In the genomic region with DNA sequence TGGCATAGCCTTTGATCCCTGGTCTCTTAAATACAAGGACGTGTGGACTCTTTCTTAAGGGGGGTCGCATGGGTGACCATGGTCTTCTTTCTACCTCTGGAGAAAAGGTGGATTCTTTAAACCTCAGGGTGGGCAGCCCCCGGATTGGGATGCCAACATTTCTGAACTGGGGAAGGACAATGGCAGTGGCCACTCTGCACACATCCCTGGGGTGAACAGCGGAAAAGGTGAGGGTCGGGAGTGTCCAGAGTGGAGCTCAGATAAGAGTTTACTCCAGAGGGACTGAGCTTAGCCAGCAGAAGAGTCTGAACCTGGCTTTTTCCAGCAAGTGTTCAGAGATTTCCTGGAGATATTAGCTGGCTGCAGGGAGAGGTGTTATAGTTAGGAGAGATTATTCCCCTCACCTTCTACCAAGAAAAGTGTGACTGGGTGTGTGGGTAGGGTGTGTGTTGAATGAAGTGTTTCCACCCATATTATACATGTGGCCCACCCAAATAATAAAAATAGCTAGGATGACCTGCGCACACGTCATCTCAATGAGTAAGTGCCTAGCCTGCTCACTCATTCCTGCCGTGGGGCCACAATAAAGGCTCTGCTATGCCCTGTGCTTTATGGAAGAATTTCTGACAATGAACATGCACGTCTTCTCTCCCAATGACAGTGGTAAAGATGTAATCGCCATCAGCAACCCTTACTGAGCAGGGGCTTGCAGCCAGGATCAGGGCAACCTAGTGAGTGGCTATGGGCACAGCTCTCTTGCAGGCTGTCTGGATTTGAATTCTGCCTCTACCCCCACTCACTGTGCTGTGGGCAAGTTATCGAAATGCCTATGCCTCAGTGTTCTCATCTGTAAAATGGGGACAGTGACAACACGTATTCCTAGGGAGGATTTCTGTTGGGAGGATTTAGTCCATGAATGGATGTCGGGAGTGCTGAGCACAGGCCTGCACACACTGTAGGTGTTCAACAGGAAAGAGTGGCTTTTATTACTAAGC, we compare ENCODE assay signal across 18 cellular contexts.
A peak's percentile ranks its signal among the peaks of the same experiment; 100 is the strongest.
DNase-seq lines count a peak whose midpoint lies in the region; ATAC-seq, FAIRE-seq and TF ChIP-seq lines count a peak whose summit lies in the region.
"Had no signal": no experiment of that assay in that cellular context is flagged by ENCODE, and none has a peak within 500 bp of the region (broad histone marks: within the 10 kb centered on the region; RNA-seq: fewer than 3 reads in every experiment).

No MANE protein-coding gene starts in this region.

- peaks cover 2% of the 10 kb centered on the region for H3K9me1 ChIP-seq in keratinocyte (ENCODE audit: control insufficient read depth, extremely low read depth, insufficient read depth, low read length)

- no peaks in the 10 kb centered on the region for H3K36me3 Mint-ChIP-seq in activated T-helper 2 cell treated with anti-CD3 and anti-CD28 coated beads, Interferon-gamma antibody, Interleukin-2, Interleukin-4, amounts not matched to agents 10 μg/mL and 5 μg/mL and 100 μg/mL, durations not matched to agents 14 hours and 24 hours and 36 hours (ENCODE audit: low read depth)
- no peaks in the 10 kb centered on the region for H3K36me3 Mint-ChIP-seq in type B pancreatic cell
- H3K36me3 Mint-ChIP-seq: CD8-positive, alpha-beta memory T cell had no signal

- H3K27ac Mint-ChIP-seq in activated T-helper 2 cell treated with anti-CD3 and anti-CD28 coated beads, Interferon-gamma antibody, Interleukin-2, Interleukin-4, amounts not matched to agents 10 μg/mL and 5 μg/mL and 100 μg/mL, durations not matched to agents 14 hours and 24 hours and 36 hours: no peak overlapping the region
- H3K27ac Mint-ChIP-seq in type B pancreatic cell: no peak overlapping the region
- H3K27ac Mint-ChIP-seq: CD8-positive, alpha-beta memory T cell had no signal

- H3K4me1 ChIP-seq in keratinocyte (ENCODE audit: control insufficient read depth, extremely low read depth, insufficient read depth, low read length) (peaks cover 5% of the 10 kb centered on the region), kidney (ENCODE audit: control insufficient read depth in 1 of 2, insufficient read depth in 1 of 2, low read depth in 1 of 2, low read length in 2 of 2) (peaks cover 3 to 5% of the 10 kb centered on the region in 2 donors)
- H3K4me1 ChIP-seq: HAP-1 had no signal

- no peaks in the 10 kb centered on the region for H3K79me2 ChIP-seq in keratinocyte (ENCODE audit: control insufficient read depth, insufficient read depth, low read length)

- intact Hi-C loops in activated T-helper 2 cell treated with anti-CD3 and anti-CD28 coated beads, Interferon-gamma antibody, Interleukin-2, Interleukin-4, amounts not matched to agents 10 μg/mL and 5 μg/mL and 100 μg/mL, durations not matched to agents 14 hours and 24 hours and 36 hours (cut with micrococcal nuclease): no loop called here
- intact Hi-C loops in kidney (cut with DNase I): no loop called here

- H2AFZ ChIP-seq in keratinocyte (ENCODE audit: control insufficient read depth, low read length): no peak overlapping the region

- no peak for ATAC-seq in GM19467 (IDR thresholded peaks at IDR 0.05; ENCODE audit: unreplicated experiment)

- no peak for FAIRE-seq in keratinocyte (lab: Jason Lieb, UNC)
- no peak for FAIRE-seq in kidney (lab: Jason Lieb, UNC)

- H3K27me3 Mint-ChIP-seq in activated T-helper 2 cell treated with anti-CD3 and anti-CD28 coated beads, Interferon-gamma antibody, Interleukin-2, Interleukin-4, amounts not matched to agents 10 μg/mL and 5 μg/mL and 100 μg/mL, durations not matched to agents 14 hours and 24 hours and 36 hours (ENCODE audit: low read depth): peaks cover 2% of the 10 kb centered on the region
- peaks cover 14% of the 10 kb centered on the region for H3K27me3 Mint-ChIP-seq in type B pancreatic cell

- dilution Hi-C loops in keratinocyte (cut with MboI; ENCODE audit: extremely low pct_ligation_motif_present, low sequenced_read_pairs): no loop called here

- H3K9me3 ChIP-seq in keratinocyte (ENCODE audit: control insufficient read depth, low read depth, low read length) (no peaks in the 10 kb centered on the region), kidney (ENCODE audit: control insufficient read depth in 1 of 2, low read length in 2 of 2) (no peaks in the 10 kb centered on the region)
- H3K9me3 ChIP-seq: HAP-1, MG63 had no signal

- peaks cover 3% of the 10 kb centered on the region for H4K20me1 ChIP-seq in keratinocyte (ENCODE audit: control insufficient read depth, extremely low read depth, insufficient read depth, low read length)

- H3K4me2 ChIP-seq in keratinocyte (ENCODE audit: control insufficient read depth, extremely low read depth, insufficient read depth, low read depth, low read length): no peak overlapping the region

- DNase-seq in LoVo (ENCODE audit: low spot score) (peak; percentile 78), keratinocyte (ENCODE audit: low read depth, low spot score) (peak; percentile 46), type B pancreatic cell (ENCODE audit: extremely low spot score, unreplicated experiment) (peak; percentile 37), UCSD-AML1 (lab: John Stamatoyannopoulos, UW; ENCODE audit: unreplicated experiment) (no peak), kidney (no peak)
- peak; percentile 6 for DNase-seq in activated T-helper 2 cell treated with anti-CD3 and anti-CD28 coated beads, Interferon-gamma antibody, Interleukin-2, Interleukin-4, amounts not matched to agents 10 μg/mL and 5 μg/mL and 100 μg/mL, durations not matched to agents 14 hours and 24 hours and 36 hours (ENCODE audit: low spot score)
- DNase-seq: CD8-positive, alpha-beta memory T cell; DMS 273 treated with DMSO at 0.1 percent for 48 hours; EL; KG1; MG63; NCI-H1105; NCI-H1694 treated with DMSO at 0.1 percent for 48 hours; NCI-H345; NCI-H526 treated with DMSO at 0.1 percent for 48 hours; OCI-M1 had no signal

- H3K4me1 Mint-ChIP-seq in activated T-helper 2 cell treated with anti-CD3 and anti-CD28 coated beads, Interferon-gamma antibody, Interleukin-2, Interleukin-4, amounts not matched to agents 10 μg/mL and 5 μg/mL and 100 μg/mL, durations not matched to agents 14 hours and 24 hours and 36 hours (ENCODE audit: low read depth): no peaks in the 10 kb centered on the region
- H3K4me1 Mint-ChIP-seq in type B pancreatic cell (ENCODE audit: unreplicated experiment): peaks cover 7% of the 10 kb centered on the region
- H3K4me1 Mint-ChIP-seq: CD8-positive, alpha-beta memory T cell had no signal

- H3K27me3 ChIP-seq in keratinocyte (ENCODE audit: control insufficient read depth, extremely low read depth, insufficient read depth, low read length): no peaks in the 10 kb centered on the region
- H3K27me3 ChIP-seq: MG63 had no signal

- H3K27ac ChIP-seq in keratinocyte (ENCODE audit: control insufficient read depth, insufficient read depth, low read length) (no peak overlapping the region), kidney (ENCODE audit: low read depth in 2 of 2, low read length in 2 of 2) (no peak overlapping the region)

- H3K9me3 Mint-ChIP-seq in activated T-helper 2 cell treated with anti-CD3 and anti-CD28 coated beads, Interferon-gamma antibody, Interleukin-2, Interleukin-4, amounts not matched to agents 10 μg/mL and 5 μg/mL and 100 μg/mL, durations not matched to agents 14 hours and 24 hours and 36 hours: no peaks in the 10 kb centered on the region
- H3K9me3 Mint-ChIP-seq in type B pancreatic cell: no peaks in the 10 kb centered on the region
- H3K9me3 Mint-ChIP-seq: CD8-positive, alpha-beta memory T cell had no signal

- H3K9ac ChIP-seq in keratinocyte (ENCODE audit: control insufficient read depth, extremely low read depth, insufficient read depth, low read length) (no peak overlapping the region), kidney (ENCODE audit: low read length in 2 of 2) (no peak overlapping the region)

- H3K36me3 ChIP-seq in keratinocyte (ENCODE audit: control insufficient read depth in 2 of 2, extremely low read depth in 1 of 2, insufficient read depth in 2 of 2, low read length in 2 of 2) (peaks cover 8 to 16% of the 10 kb centered on the region in 2 experiments), kidney (ENCODE audit: control insufficient read depth in 1 of 2, insufficient read depth in 2 of 2, low read length in 2 of 2) (peaks cover 10 to 23% of the 10 kb centered on the region in 2 donors)
- H3K36me3 ChIP-seq: HAP-1, MG63 had no signal

- TF ChIP-seq CTCF in keratinocyte (optimal IDR thresholded peaks at IDR 0.05 in 1 of 3, IDR thresholded peaks at IDR 0.05 in 1 of 3, conservative IDR thresholded peaks at IDR 0.05 in 1 of 3; ENCODE audit: extremely low read depth in 1 of 3, insufficient read depth in 2 of 3, low read length in 3 of 3) (no peak), type B pancreatic cell (conservative IDR thresholded peaks at IDR 0.05) (no peak), kidney (IDR thresholded peaks at IDR 0.05; ENCODE audit: borderline replicate concordance, extremely low read depth, insufficient read depth) (no peak)

- no peak overlapping the region for H3K4me3 ChIP-seq in keratinocyte (ENCODE audit: control insufficient read depth in 2 of 3, extremely low read depth in 1 of 3, insufficient read depth in 2 of 3, low read depth in 1 of 3, low read length in 3 of 3)
- no peak overlapping the region for H3K4me3 ChIP-seq in kidney (ENCODE audit: low read length in 2 of 2)
- H3K4me3 ChIP-seq: HAP-1, MG63 had no signal

- no peak overlapping the region for H3K4me3 Mint-ChIP-seq in activated T-helper 2 cell treated with anti-CD3 and anti-CD28 coated beads, Interferon-gamma antibody, Interleukin-2, Interleukin-4, amounts not matched to agents 10 μg/mL and 5 μg/mL and 100 μg/mL, durations not matched to agents 14 hours and 24 hours and 36 hours (ENCODE audit: low read depth)
- no peak overlapping the region for H3K4me3 Mint-ChIP-seq in type B pancreatic cell
- H3K4me3 Mint-ChIP-seq: CD8-positive, alpha-beta memory T cell had no signal

Comparison
In these comparisons a context has a peak if more than half of its experiments do, and no peak if none do; other contexts are left out.
1. DNase-seq: peak in LoVo (single experiment), activated T-helper 2 cell treated with anti-CD3 and anti-CD28 coated beads, Interferon-gamma antibody, Interleukin-2, Interleukin-4, amounts not matched to agents 10 μg/mL and 5 μg/mL and 100 μg/mL, durations not matched to agents 14 hours and 24 hours and 36 hours (single experiment), keratinocyte (single experiment) and type B pancreatic cell (single experiment); none in UCSD-AML1 (single experiment) and kidney (single experiment).